Comparison of ENCODE assay signal across 1 cellular context in the genomic region with DNA sequence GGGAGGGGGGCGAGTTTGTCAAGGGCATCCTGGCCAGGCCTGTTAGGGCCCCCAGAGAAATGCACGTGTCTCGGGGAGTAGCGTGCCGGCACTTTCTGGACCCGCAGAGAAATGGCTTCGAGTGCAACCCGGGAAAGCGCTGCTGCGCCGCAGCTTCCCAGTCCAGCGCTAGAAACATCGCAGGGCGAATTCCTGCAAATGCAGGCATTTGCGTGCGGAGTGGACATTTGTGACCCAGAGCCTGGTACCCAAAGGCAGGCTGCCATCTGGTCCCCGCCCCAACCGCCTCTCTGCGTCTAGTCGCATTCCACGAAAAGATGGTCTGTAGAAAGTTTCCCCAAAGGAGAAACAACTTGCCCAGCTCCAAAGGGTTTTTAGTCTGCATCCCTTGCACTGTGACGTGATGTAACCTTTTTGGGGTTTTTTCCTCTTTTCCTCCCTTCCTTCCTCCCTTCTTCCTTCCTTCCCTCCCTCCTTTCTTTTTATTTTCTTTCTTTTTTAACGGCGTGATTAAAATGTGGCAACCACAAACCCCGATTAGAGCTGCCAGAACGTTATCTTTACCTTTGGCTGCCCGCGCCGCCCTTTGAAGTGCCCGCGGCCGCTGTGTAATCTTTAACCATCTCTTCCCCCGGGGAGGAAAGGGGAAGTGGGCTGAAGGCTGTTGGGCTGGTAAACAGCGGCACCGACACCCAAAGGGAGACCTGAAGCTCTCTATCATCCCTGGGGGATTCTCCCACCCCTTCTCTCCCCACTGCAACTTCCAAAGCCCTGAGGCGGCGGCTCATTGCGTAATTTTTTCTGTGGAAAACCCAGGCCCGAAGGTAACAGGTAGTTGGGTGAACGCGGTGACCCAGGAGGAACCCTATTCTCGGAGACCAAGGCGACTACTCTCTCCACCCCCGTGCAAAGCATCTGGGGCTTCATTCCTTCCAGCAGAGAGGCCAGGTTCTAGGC.
TF ChIP-seq lines count a peak whose summit lies in the region.

No MANE protein-coding gene starts in this region.

TF ChIP-seq in HepG2, 621 proteins besides CTCF, POLR2A, EP300 and RAD21 (continues in another document):
- TF ChIP-seq, protein P1, sequence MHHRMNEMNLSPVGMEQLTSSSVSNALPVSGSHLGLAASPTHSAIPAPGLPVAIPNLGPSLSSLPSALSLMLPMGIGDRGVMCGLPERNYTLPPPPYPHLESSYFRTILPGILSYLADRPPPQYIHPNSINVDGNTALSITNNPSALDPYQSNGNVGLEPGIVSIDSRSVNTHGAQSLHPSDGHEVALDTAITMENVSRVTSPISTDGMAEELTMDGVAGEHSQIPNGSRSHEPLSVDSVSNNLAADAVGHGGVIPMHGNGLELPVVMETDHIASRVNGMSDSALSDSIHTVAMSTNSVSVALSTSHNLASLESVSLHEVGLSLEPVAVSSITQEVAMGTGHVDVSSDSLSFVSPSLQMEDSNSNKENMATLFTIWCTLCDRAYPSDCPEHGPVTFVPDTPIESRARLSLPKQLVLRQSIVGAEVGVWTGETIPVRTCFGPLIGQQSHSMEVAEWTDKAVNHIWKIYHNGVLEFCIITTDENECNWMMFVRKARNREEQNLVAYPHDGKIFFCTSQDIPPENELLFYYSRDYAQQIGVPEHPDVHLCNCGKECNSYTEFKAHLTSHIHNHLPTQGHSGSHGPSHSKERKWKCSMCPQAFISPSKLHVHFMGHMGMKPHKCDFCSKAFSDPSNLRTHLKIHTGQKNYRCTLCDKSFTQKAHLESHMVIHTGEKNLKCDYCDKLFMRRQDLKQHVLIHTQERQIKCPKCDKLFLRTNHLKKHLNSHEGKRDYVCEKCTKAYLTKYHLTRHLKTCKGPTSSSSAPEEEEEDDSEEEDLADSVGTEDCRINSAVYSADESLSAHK (CRISPR knock-in tag; IDR thresholded peaks at IDR 0.05; ENCODE audit: borderline replicate concordance), result no peak; the same call in 1 of the 2 replicates
- no peak for TF ChIP-seq DR1 (CRISPR knock-in tag; IDR thresholded peaks at IDR 0.05)
- TF ChIP-seq SP1 (IDR thresholded peaks at IDR 0.05), result no peak
- TF ChIP-seq SP1 (CRISPR knock-in tag; IDR thresholded peaks at IDR 0.05), result no peak
- TF ChIP-seq ZNF230 (CRISPR knock-in tag; IDR thresholded peaks at IDR 0.05), result no peak
- peak; percentile 48; the same call in 1 of the 2 replicates for TF ChIP-seq ZNF543 (CRISPR knock-in tag; IDR thresholded peaks at IDR 0.05)
- peak; percentile 37; the same call in 1 of the 2 replicates for TF ChIP-seq MAZ (IDR thresholded peaks at IDR 0.05; ENCODE audit: borderline replicate concordance, low read depth, low read length)
- peak; percentile 63 for TF ChIP-seq MAZ (CRISPR knock-in tag; IDR thresholded peaks at IDR 0.05; ENCODE audit: low read depth)
- TF ChIP-seq CEBPG (CRISPR knock-in tag; IDR thresholded peaks at IDR 0.05), result peak; percentile 96
- no peak for TF ChIP-seq CAMTA2 (CRISPR knock-in tag; IDR thresholded peaks at IDR 0.05; ENCODE audit: borderline replicate concordance)
- peak; percentile 82; the same call in 1 of the 2 replicates for TF ChIP-seq MEIS2 (CRISPR knock-in tag; IDR thresholded peaks at IDR 0.05)
- TF ChIP-seq, protein P2, sequence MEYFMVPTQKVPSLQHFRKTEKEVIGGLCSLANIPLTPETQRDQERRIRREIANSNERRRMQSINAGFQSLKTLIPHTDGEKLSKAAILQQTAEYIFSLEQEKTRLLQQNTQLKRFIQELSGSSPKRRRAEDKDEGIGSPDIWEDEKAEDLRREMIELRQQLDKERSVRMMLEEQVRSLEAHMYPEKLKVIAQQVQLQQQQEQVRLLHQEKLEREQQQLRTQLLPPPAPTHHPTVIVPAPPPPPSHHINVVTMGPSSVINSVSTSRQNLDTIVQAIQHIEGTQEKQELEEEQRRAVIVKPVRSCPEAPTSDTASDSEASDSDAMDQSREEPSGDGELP (IDR thresholded peaks at IDR 0.05; ENCODE audit: borderline replicate concordance, low read depth), result peak; percentile 54; the same call in 1 of the 2 replicates
- TF ChIP-seq, protein P3, sequence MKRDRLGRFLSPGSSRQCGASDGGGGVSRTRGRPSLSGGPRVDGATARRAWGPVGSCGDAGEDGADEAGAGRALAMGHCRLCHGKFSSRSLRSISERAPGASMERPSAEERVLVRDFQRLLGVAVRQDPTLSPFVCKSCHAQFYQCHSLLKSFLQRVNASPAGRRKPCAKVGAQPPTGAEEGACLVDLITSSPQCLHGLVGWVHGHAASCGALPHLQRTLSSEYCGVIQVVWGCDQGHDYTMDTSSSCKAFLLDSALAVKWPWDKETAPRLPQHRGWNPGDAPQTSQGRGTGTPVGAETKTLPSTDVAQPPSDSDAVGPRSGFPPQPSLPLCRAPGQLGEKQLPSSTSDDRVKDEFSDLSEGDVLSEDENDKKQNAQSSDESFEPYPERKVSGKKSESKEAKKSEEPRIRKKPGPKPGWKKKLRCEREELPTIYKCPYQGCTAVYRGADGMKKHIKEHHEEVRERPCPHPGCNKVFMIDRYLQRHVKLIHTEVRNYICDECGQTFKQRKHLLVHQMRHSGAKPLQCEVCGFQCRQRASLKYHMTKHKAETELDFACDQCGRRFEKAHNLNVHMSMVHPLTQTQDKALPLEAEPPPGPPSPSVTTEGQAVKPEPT (CRISPR knock-in tag; IDR thresholded peaks at IDR 0.05; ENCODE audit: low read depth), result no peak
- TF ChIP-seq AKNA (CRISPR knock-in tag; IDR thresholded peaks at IDR 0.05; ENCODE audit: borderline replicate concordance), result no peak
- no peak for TF ChIP-seq ZBTB3 (CRISPR knock-in tag; IDR thresholded peaks at IDR 0.05; ENCODE audit: borderline replicate concordance, low read depth)
- TF ChIP-seq ZBTB42 (CRISPR knock-in tag; IDR thresholded peaks at IDR 0.05), result no peak
- TF ChIP-seq ZBTB40 (IDR thresholded peaks at IDR 0.05), result no peak
- TF ChIP-seq ZBTB40 (CRISPR knock-in tag; IDR thresholded peaks at IDR 0.05), result 0 out of 2 replicates have a peak, but pooled peaks have one; percentile 45
- no peak for TF ChIP-seq THAP7 (CRISPR knock-in tag; IDR thresholded peaks at IDR 0.05)
- no peak for TF ChIP-seq ZNF567 (CRISPR knock-in tag; IDR thresholded peaks at IDR 0.05; ENCODE audit: borderline replicate concordance)
- TF ChIP-seq, protein P4, sequence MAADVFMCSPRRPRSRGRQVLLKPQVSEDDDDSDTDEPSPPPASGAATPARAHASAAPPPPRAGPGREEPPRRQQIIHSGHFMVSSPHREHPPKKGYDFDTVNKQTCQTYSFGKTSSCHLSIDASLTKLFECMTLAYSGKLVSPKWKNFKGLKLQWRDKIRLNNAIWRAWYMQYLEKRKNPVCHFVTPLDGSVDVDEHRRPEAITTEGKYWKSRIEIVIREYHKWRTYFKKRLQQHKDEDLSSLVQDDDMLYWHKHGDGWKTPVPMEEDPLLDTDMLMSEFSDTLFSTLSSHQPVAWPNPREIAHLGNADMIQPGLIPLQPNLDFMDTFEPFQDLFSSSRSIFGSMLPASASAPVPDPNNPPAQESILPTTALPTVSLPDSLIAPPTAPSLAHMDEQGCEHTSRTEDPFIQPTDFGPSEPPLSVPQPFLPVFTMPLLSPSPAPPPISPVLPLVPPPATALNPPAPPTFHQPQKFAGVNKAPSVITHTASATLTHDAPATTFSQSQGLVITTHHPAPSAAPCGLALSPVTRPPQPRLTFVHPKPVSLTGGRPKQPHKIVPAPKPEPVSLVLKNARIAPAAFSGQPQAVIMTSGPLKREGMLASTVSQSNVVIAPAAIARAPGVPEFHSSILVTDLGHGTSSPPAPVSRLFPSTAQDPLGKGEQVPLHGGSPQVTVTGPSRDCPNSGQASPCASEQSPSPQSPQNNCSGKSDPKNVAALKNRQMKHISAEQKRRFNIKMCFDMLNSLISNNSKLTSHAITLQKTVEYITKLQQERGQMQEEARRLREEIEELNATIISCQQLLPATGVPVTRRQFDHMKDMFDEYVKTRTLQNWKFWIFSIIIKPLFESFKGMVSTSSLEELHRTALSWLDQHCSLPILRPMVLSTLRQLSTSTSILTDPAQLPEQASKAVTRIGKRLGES (CRISPR knock-in tag; IDR thresholded peaks at IDR 0.05; ENCODE audit: borderline replicate concordance), result no peak
- TF ChIP-seq ZFP37 (CRISPR knock-in tag; IDR thresholded peaks at IDR 0.05; ENCODE audit: borderline replicate concordance), result no peak
- TF ChIP-seq PHB2 (IDR thresholded peaks at IDR 0.05; ENCODE audit: partially characterized antibody), result no peak
- TF ChIP-seq ZNF644 (CRISPR knock-in tag; IDR thresholded peaks at IDR 0.05; ENCODE audit: low read depth), result peak; percentile 65; the same call in 1 of the 2 replicates
- no peak for TF ChIP-seq ZNF883 (CRISPR knock-in tag; IDR thresholded peaks at IDR 0.05; ENCODE audit: not compliant biosample characterization)
- TF ChIP-seq ZNF510 (CRISPR knock-in tag; IDR thresholded peaks at IDR 0.05; ENCODE audit: low read depth), result no peak
